ENCODE assay signal across 8 cellular contexts in genomic region chr13:98482476-98483444, GRCh38.
A peak's percentile ranks its signal among the peaks of the same experiment; 100 is the strongest.
DNase-seq lines count a peak whose midpoint lies in the region; ATAC-seq and TF ChIP-seq lines count a peak whose summit lies in the region.

No MANE protein-coding gene starts in this region.

- DNase-seq in activated CD4-positive, alpha-beta T cell treated with anti-CD3 and anti-CD28 coated beads for 36 hours: peak; percentile 21
- DNase-seq in activated CD4-positive, alpha-beta T cell treated with anti-CD3 and anti-CD28 coated beads for 4 hours: no peak
- peak; percentile 88 for DNase-seq in Right ventricle myocardium superior
- DNase-seq in sciatic nerve (ENCODE audit: low spot score): peak; percentile 84
- no peak for DNase-seq in NCI-H146 treated with DMSO at 0.1 percent for 48 hours (lab: John Stamatoyannopoulos, UW; ENCODE audit: unreplicated experiment)
- no peak for DNase-seq in T-helper 9 cell

- H3K27me3 Mint-ChIP-seq in activated CD4-positive, alpha-beta T cell treated with anti-CD3 and anti-CD28 coated beads for 36 hours: no peaks in the 10 kb centered on the region

- TF ChIP-seq CTCF in VCaP (conservative IDR thresholded peaks at IDR 0.05): peak; percentile 50

- peaks cover 23% of the 10 kb centered on the region for H3K36me3 Mint-ChIP-seq in activated CD4-positive, alpha-beta T cell treated with anti-CD3 and anti-CD28 coated beads for 36 hours (ENCODE audit: low read depth)

- ATAC-seq in activated CD4-positive, alpha-beta T cell treated with anti-CD3 and anti-CD28 coated beads for 36 hours: no peak
- ATAC-seq in Right ventricle myocardium superior (ENCODE audit: poor library complexity) (peak; percentile 72), sciatic nerve (peak; percentile 76), HG02610 (IDR thresholded peaks at IDR 0.05; ENCODE audit: unreplicated experiment) (no peak)

- intact Hi-C loops in activated CD4-positive, alpha-beta T cell treated with anti-CD3 and anti-CD28 coated beads for 36 hours (cut with DNase I, micrococcal nuclease): no loop called here
- intact Hi-C loops in Right ventricle myocardium superior (cut with DNase I): no loop called here
- intact Hi-C loops in sciatic nerve (cut with DNase I): loop anchor here (2.0 to 10.0 kb wide), 2 partner anchors 24 to 1918 kb away; no protein-coding TSS in a partner anchor

- H3K4me1 Mint-ChIP-seq in activated CD4-positive, alpha-beta T cell treated with anti-CD3 and anti-CD28 coated beads for 36 hours: peaks cover 89% of the 10 kb centered on the region

- POLR2A ChIA-PET in activated CD4-positive, alpha-beta T cell treated with anti-CD3 and anti-CD28 coated beads for 36 hours (lab: Charles Lee): interaction anchor here (0.6 to 0.7 kb wide), 2 partner anchors 33 to 58 kb away, joined by 3 read pairs; no protein-coding TSS in a partner anchor

- H3K9me3 Mint-ChIP-seq in activated CD4-positive, alpha-beta T cell treated with anti-CD3 and anti-CD28 coated beads for 36 hours (ENCODE audit: low read depth): no peaks in the 10 kb centered on the region

- H3K27ac ChIP-seq in VCaP: no peak overlapping the region

- H3K27ac Mint-ChIP-seq in activated CD4-positive, alpha-beta T cell treated with anti-CD3 and anti-CD28 coated beads for 36 hours: peak overlapping the region; percentile 31

- CTCF ChIA-PET in activated CD4-positive, alpha-beta T cell treated with anti-CD3 and anti-CD28 coated beads for 36 hours (lab: Charles Lee): interaction anchor here (0.7 to 1.7 kb wide), 9 partner anchors 16 to 544 kb away, joined by 3 to 10 read pairs (median 4); no protein-coding TSS in a partner anchor

- H3K4me3 Mint-ChIP-seq in activated CD4-positive, alpha-beta T cell treated with anti-CD3 and anti-CD28 coated beads for 36 hours: no peak overlapping the region

Comparison
In these comparisons a context has a peak if more than half of its experiments do, and no peak if none do; other contexts are left out.
1. DNase-seq: peak in activated CD4-positive, alpha-beta T cell treated with anti-CD3 and anti-CD28 coated beads for 36 hours (single experiment), Right ventricle myocardium superior (single experiment) and sciatic nerve (single experiment); none in activated CD4-positive, alpha-beta T cell treated with anti-CD3 and anti-CD28 coated beads for 4 hours (0 of 2), NCI-H146 treated with DMSO at 0.1 percent for 48 hours (single experiment) and T-helper 9 cell (single experiment).
2. ATAC-seq: peak in Right ventricle myocardium superior (single experiment) and sciatic nerve (single experiment); none in activated CD4-positive, alpha-beta T cell treated with anti-CD3 and anti-CD28 coated beads for 36 hours (single experiment) and HG02610 (single experiment).